In genomic region chr9:36190388-36191289, GRCh38 we compare ENCODE assay signal across 8 cellular contexts. TPM values are rescaled to one million over a fixed set of nuclear protein-coding genes. Genes with fewer than 3 reads are reported as not detected.
A peak's percentile ranks its signal among the peaks of the same experiment; 100 is the strongest.
DNase-seq lines count a peak whose midpoint lies in the region; ATAC-seq and TF ChIP-seq lines count a peak whose summit lies in the region.

Gene CLTA (plus strand): TSS chr9:36190921. CDS start chr9:36191057, 136 bp downstream.

- H3K4me1 Mint-ChIP-seq in endothelial cell (ENCODE audit: unreplicated experiment): peaks cover 44% of the 10 kb centered on the region
- H3K4me1 Mint-ChIP-seq in mesothelial cell of epicardium: peaks cover 47% of the 10 kb centered on the region

- H3K27ac ChIP-seq in OCI-LY3 (ENCODE audit: low read length): peak within 1 kb of the TSS; percentile 73

- peaks cover 50% of the 10 kb centered on the region for H3K79me2 ChIP-seq in OCI-LY3 (ENCODE audit: low read length)

- H3K9ac ChIP-seq in OCI-LY3 (ENCODE audit: low read length): peak within 1 kb of the TSS; percentile 91

- no peaks in the 10 kb centered on the region for H3K9me3 ChIP-seq in OCI-LY3 (ENCODE audit: insufficient read depth, low read length)

- TF ChIP-seq CTCF in OCI-LY3 (IDR thresholded peaks at IDR 0.05; ENCODE audit: low read depth, low read length) (peak; percentile 77), endothelial cell (IDR thresholded peaks at IDR 0.05; ENCODE audit: unreplicated experiment) (peak; percentile 39), mesothelial cell of epicardium (IDR thresholded peaks at IDR 0.05; ENCODE audit: unreplicated experiment) (peak; percentile 43)

- H3K27me3 Mint-ChIP-seq in endothelial cell (ENCODE audit: unreplicated experiment) (peaks cover 21% of the 10 kb centered on the region), mesothelial cell of epicardium (ENCODE audit: low read depth) (no peaks in the 10 kb centered on the region)

- peaks cover 40% of the 10 kb centered on the region for H4K20me1 ChIP-seq in OCI-LY3 (ENCODE audit: insufficient read depth, low read length)

- peaks cover 27% of the 10 kb centered on the region for H3K4me1 ChIP-seq in OCI-LY3 (ENCODE audit: low read length)

- H3K9me3 Mint-ChIP-seq in endothelial cell (ENCODE audit: unreplicated experiment) (no peaks in the 10 kb centered on the region), mesothelial cell of epicardium (no peaks in the 10 kb centered on the region)

- H3K36me3 ChIP-seq in OCI-LY3 (replicated peaks; ENCODE audit: low read depth, low read length): peaks cover 17% of the 10 kb centered on the region

- no peaks in the 10 kb centered on the region for H3K27me3 ChIP-seq in OCI-LY3 (ENCODE audit: low read depth, low read length)

- ATAC-seq in GM21526 (IDR thresholded peaks at IDR 0.05; ENCODE audit: low FRiP score, unreplicated experiment): peak; percentile 92

- peak within 1 kb of the TSS; percentile 79 for H3K4me3 ChIP-seq in OCI-LY3 (ENCODE audit: low read length)

- H3K27ac Mint-ChIP-seq in endothelial cell (ENCODE audit: unreplicated experiment) (peak within 1 kb of the TSS; percentile 91), mesothelial cell of epicardium (peak within 1 kb of the TSS; percentile 96)

- H3K4me3 Mint-ChIP-seq in endothelial cell (ENCODE audit: unreplicated experiment) (peak within 1 kb of the TSS; percentile 95), mesothelial cell of epicardium (peak within 1 kb of the TSS; percentile 89)

- H3K4me2 ChIP-seq in OCI-LY3 (ENCODE audit: low read length): peak within 1 kb of the TSS; percentile 95

- peak within 1 kb of the TSS; percentile 84 for H2AFZ ChIP-seq in OCI-LY3 (ENCODE audit: low read depth, low read length)

- DNase-seq in DMS114 treated with DMSO at 0.1 percent for 48 hours (lab: John Stamatoyannopoulos, UW; ENCODE audit: unreplicated experiment) (peak; percentile 94), HuH-7.5 (ENCODE audit: low spot score) (peak; percentile 96), endothelial cell (ENCODE audit: low spot score) (peak; percentile 90), mesothelial cell of epicardium (ENCODE audit: low spot score in 2 of 2, unreplicated experiment in 2 of 2) (peak; percentile 85 to 89)
- DNase-seq in activated CD8-positive, alpha-beta memory T cell treated with anti-CD3 and anti-CD28 coated beads, Interleukin-2, amount 50 U/mL, for 48 hours: peak; percentile 93
- DNase-seq in stimulated activated CD8-positive, alpha-beta memory T cell treated with anti-CD3 and anti-CD28 coated beads, Interleukin-15, amount 100 ng/mL, for 48 hours (ENCODE audit: low read depth in 2 of 2): peak; percentile 89 to 92

- peaks cover 10% of the 10 kb centered on the region for H3K36me3 Mint-ChIP-seq in endothelial cell (ENCODE audit: low read depth, unreplicated experiment)
- H3K36me3 Mint-ChIP-seq in mesothelial cell of epicardium: peaks cover 7% of the 10 kb centered on the region

RNA-seq across cellular contexts. Expression of gene CLTA, which starts in this region (rescaled TPM):
- total RNA-seq in endothelial cell (ENCODE audit: unreplicated experiment) (330 TPM), mesothelial cell of epicardium (173 to 181 TPM (median 180 TPM) in 3 replicates)

Comparison
In these comparisons a context has a peak if more than half of its experiments do, and no peak if none do; other contexts are left out.
1. Peak in every context shown above with its lines: DNase-seq, ATAC-seq, H3K4me3 ChIP-seq and H3K27ac ChIP-seq.